In genomic region chr10:90930971-90931841, GRCh38 we compare ENCODE assay signal across 9 cellular contexts. TPM values are rescaled to one million over a fixed set of nuclear protein-coding genes. Genes with fewer than 3 reads are reported as not detected.
DNase-seq lines count a peak whose midpoint lies in the region; ATAC-seq and TF ChIP-seq lines count a peak whose summit lies in the region.
"Had no signal": no experiment of that assay in that cellular context is flagged by ENCODE, and none has a peak within 500 bp of the region (broad histone marks: within the 10 kb centered on the region; RNA-seq: fewer than 3 reads in every experiment).

No MANE protein-coding gene starts in this region.

- H3K9me2 ChIP-seq in PC-3 (replicated peaks; ENCODE audit: low read length), result no peaks in the 10 kb centered on the region

- H3K27me3 ChIP-seq in PC-3 (ENCODE audit: low read length), result no peaks in the 10 kb centered on the region
- H3K27me3 ChIP-seq in fibroblast of lung (ENCODE audit: control insufficient read depth, insufficient read depth, low read length), result no peaks in the 10 kb centered on the region

- H3K79me2 ChIP-seq in PC-3 (ENCODE audit: low read length) (no peaks in the 10 kb centered on the region), fibroblast of lung (ENCODE audit: control insufficient read depth, insufficient read depth, low read length) (no peaks in the 10 kb centered on the region)

- no peaks in the 10 kb centered on the region for H3K36me3 Mint-ChIP-seq in nephron progenitor cell (ENCODE audit: low read depth)

- no peak for TF ChIP-seq CTCF in PC-3 (conservative IDR thresholded peaks at IDR 0.05; ENCODE audit: low read depth, low read length)
- no peak for TF ChIP-seq CTCF in fibroblast of lung (conservative IDR thresholded peaks at IDR 0.05 in 1 of 2, IDR thresholded peaks at IDR 0.05 in 1 of 2; ENCODE audit: low read depth in 1 of 2, low read length in 2 of 2)
- TF ChIP-seq CTCF in nephron progenitor cell (IDR thresholded peaks at IDR 0.05), result no peak

- peak overlapping the region; percentile 72 for H3K4me2 ChIP-seq in PC-3 (ENCODE audit: low read length)
- H3K4me2 ChIP-seq in fibroblast of lung (ENCODE audit: extremely low read depth, insufficient read depth, low read length), result peak overlapping the region; percentile 48

- no peaks in the 10 kb centered on the region for H3K36me3 ChIP-seq in PC-3 (ENCODE audit: low read depth, low read length)
- H3K36me3 ChIP-seq in fibroblast of lung (ENCODE audit: control insufficient read depth, insufficient read depth, low read length), result no peaks in the 10 kb centered on the region

- H3K4me3 Mint-ChIP-seq in nephron progenitor cell, result peak overlapping the region; percentile 24
- H3K4me3 Mint-ChIP-seq: activated CD4-positive, alpha-beta T cell treated with anti-CD3 and anti-CD28 coated beads for 36 hours had no signal

- BruUV-seq in PC-3 (replicated peaks; lab: Mats Ljungman, UMichigan), result TSS peak; percentile 82

- no peak for TF ChIP-seq POLR2A in GM18505 (IDR thresholded peaks at IDR 0.05; ENCODE audit: borderline replicate concordance, extremely low read depth, insufficient read depth, insufficient read length)

- H3K27ac ChIP-seq in PC-3 (ENCODE audit: low read length) (peak overlapping the region; percentile 70), fibroblast of lung (ENCODE audit: insufficient read depth, low read length) (peak overlapping the region; percentile 48)

- no peaks in the 10 kb centered on the region for H3K9me3 Mint-ChIP-seq in nephron progenitor cell

- H3K27ac Mint-ChIP-seq in nephron progenitor cell, result peak overlapping the region; percentile 98
- H3K27ac Mint-ChIP-seq: activated CD4-positive, alpha-beta T cell treated with anti-CD3 and anti-CD28 coated beads for 36 hours had no signal

- H3K9ac ChIP-seq in PC-3 (ENCODE audit: low read length), result no peak overlapping the region
- H3K9ac ChIP-seq in fibroblast of lung (ENCODE audit: insufficient read depth, low read length), result no peak overlapping the region

- intact Hi-C loops in PC-3 (cut with micrococcal nuclease), result loop anchor here (1.0 to 2.0 kb wide), 3 partner anchors 10 to 46 kb away; partner anchors contain the start of gene ANKRD1

- H3K4me1 ChIP-seq in PC-3 (ENCODE audit: insufficient read depth, low read length) (peaks cover 35% of the 10 kb centered on the region), fibroblast of lung (ENCODE audit: control insufficient read depth, extremely low read depth, insufficient read depth, low read length) (peaks cover 23% of the 10 kb centered on the region)

- H3K4me3 ChIP-seq in PC-3 (ENCODE audit: low read length), result peak overlapping the region; percentile 40; the same call in 1 of the 2 replicates
- no peak overlapping the region for H3K4me3 ChIP-seq in fibroblast of lung (replicated peaks in 1 of 4; ENCODE audit: control extremely low read depth in 1 of 4, insufficient read depth in 1 of 4, low read depth in 3 of 4, low read length in 4 of 4)

- POLR2A ChIA-PET in PC-3 (lab: Charles Lee; ENCODE audit: unreplicated experiment), result no interaction called here

- H3K9me3 ChIP-seq in PC-3 (ENCODE audit: low read length) (no peaks in the 10 kb centered on the region), fibroblast of lung (ENCODE audit: control insufficient read depth, insufficient read depth, low read depth, low read length) (no peaks in the 10 kb centered on the region)

- peaks cover 74% of the 10 kb centered on the region for H3K4me1 Mint-ChIP-seq in nephron progenitor cell
- H3K4me1 Mint-ChIP-seq: activated CD4-positive, alpha-beta T cell treated with anti-CD3 and anti-CD28 coated beads for 36 hours had no signal

- DNase-seq in AG20443 (ENCODE audit: low spot score) (peak; percentile 90), PC-3 (peak; percentile 38), fibroblast of lung (ENCODE audit: low read depth in 2 of 2) (peak; percentile 68 to 99), nephron progenitor cell (peak; percentile 12), NCI-H2107 (lab: John Stamatoyannopoulos, UW) (no peak), NCI-H1092 treated with DMSO at 0.1 percent for 48 hours (lab: John Stamatoyannopoulos, UW) (no peak)
- DNase-seq: activated CD4-positive, alpha-beta T cell treated with anti-CD3 and anti-CD28 coated beads for 36 hours had no signal

- CTCF ChIA-PET in PC-3 (lab: Charles Lee), result interaction anchor here (0.6 to 1.4 kb wide), 2 partner anchors 19 to 29 kb away, joined by 3 read pairs; no protein-coding TSS in a partner anchor

- peak; percentile 34 for ATAC-seq in PC-3
- no peak for ATAC-seq in GM18861 (IDR thresholded peaks at IDR 0.05; ENCODE audit: unreplicated experiment)
- ATAC-seq in GM18505 (IDR thresholded peaks at IDR 0.05; ENCODE audit: unreplicated experiment), result no peak
- ATAC-seq: activated CD4-positive, alpha-beta T cell treated with anti-CD3 and anti-CD28 coated beads for 36 hours had no signal

- H4K20me1 ChIP-seq in PC-3 (ENCODE audit: low read length) (no peaks in the 10 kb centered on the region), fibroblast of lung (ENCODE audit: control insufficient read depth, extremely low read depth, insufficient read depth, low read length) (no peaks in the 10 kb centered on the region)

- H2AFZ ChIP-seq in PC-3 (ENCODE audit: low read length) (peak overlapping the region; percentile 77; the same call in 1 of the 2 replicates), fibroblast of lung (ENCODE audit: low read length) (peak overlapping the region; percentile 36)

- H3F3A ChIP-seq in PC-3 (ENCODE audit: low read length, unreplicated experiment), result peaks cover 4% of the 10 kb centered on the region

- H3K27me3 Mint-ChIP-seq in nephron progenitor cell (ENCODE audit: low read depth, poor library complexity), result peaks cover 5% of the 10 kb centered on the region

RNA-seq across cellular contexts. Expression of gene ANKRD1, which starts 10.3 kb away (rescaled TPM):
- total RNA-seq in PC-3 (2014; rRNA removed), result 2.8 and 3.5 TPM in 2 replicates
- total RNA-seq in fibroblast of lung, result under 0.01 TPM in 1 of 2 replicates, not detected in the other
- 0.72 and 13.1 TPM in 2 replicates for polyA plus RNA-seq in fibroblast of lung
- polyA plus RNA-seq in fibroblast of lung (2012), result 0.54 and 9.4 TPM in 2 replicates
- 6.2 TPM in 1 of 2 replicates, not detected in the other for polyA minus RNA-seq in fibroblast of lung (ENCODE audit: low replicate concordance)
- total RNA-seq: activated CD4-positive, alpha-beta T cell treated with anti-CD3 and anti-CD28 coated beads for 36 hours had no signal

RNA-seq across cellular contexts. Expression of gene RPP30, which starts 59.4 kb away (rescaled TPM):
- 44.3 and 57.8 TPM in 2 replicates for total RNA-seq in PC-3 (2014; rRNA removed)
- 32.2 and 38.3 TPM in 2 replicates for total RNA-seq in fibroblast of lung
- 38.6 and 44.5 TPM in 2 replicates for polyA plus RNA-seq in fibroblast of lung
- polyA plus RNA-seq in fibroblast of lung (2012), result 39.4 and 49.9 TPM in 2 replicates
- 3.8 and 6.3 TPM in 2 replicates for polyA minus RNA-seq in fibroblast of lung (ENCODE audit: low replicate concordance)

Comparison
In these comparisons a context has a peak if more than half of its experiments do, and no peak if none do; other contexts are left out.
1. DNase-seq: peak in AG20443 (single experiment), PC-3 (single experiment), fibroblast of lung (2 of 2) and nephron progenitor cell (single experiment); none in NCI-H2107 (single experiment) and NCI-H1092 treated with DMSO at 0.1 percent for 48 hours (single experiment).